In the genomic region with DNA sequence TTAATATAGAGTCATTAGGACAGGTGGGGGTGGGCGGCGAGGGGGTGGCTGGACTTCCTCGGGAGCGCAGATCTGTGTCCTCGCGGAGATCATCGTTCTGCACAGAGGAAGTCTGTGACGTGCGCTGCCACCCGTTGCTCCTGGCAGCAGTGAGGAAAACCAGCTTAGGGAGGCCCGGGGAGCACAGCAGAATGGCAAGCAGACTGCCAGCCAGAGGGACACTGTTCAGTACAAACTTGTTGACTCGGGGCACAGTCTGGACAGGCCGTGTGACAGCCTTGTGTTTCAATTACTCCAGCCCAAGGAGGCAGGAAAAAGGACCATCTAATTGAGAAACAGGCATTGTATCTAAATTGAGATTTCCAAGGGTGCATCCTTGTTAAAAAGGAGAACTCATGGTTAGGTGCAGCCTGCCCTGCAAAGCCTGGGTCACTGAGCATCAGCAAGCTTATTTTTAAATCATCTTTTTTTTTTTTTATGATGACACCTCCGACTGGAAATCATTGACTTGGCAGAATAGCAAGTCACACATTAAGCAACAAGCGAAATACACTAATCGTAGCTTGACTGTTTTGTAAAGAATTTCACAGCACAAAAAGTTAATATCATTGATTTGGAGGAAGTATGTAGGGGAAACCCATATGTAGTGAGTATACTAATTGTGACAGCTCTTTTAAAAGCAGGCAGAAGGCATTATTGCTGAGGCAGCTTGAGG, we compare ENCODE assay signal across 18 cellular contexts.
DNase-seq lines count a peak whose midpoint lies in the region; ATAC-seq and TF ChIP-seq lines count a peak whose summit lies in the region.
"Had no signal": no experiment of that assay in that cellular context is flagged by ENCODE, and none has a peak within 500 bp of the region (broad histone marks: within the 10 kb centered on the region; RNA-seq: fewer than 3 reads in every experiment).

No MANE protein-coding gene starts in this region.

- peaks cover 4% of the 10 kb centered on the region; the same call in 1 of the 2 replicates for H3K27me3 ChIP-seq in HAP-1 (ENCODE audit: low read depth)
- H3K27me3 ChIP-seq: BLaER1, neutrophil, suprapubic skin had no signal

- no peaks in the 10 kb centered on the region for H3K36me3 ChIP-seq in HAP-1 (replicated peaks)
- H3K36me3 ChIP-seq: BLaER1, neutrophil, suprapubic skin had no signal

- H3K4me3 ChIP-seq in HAP-1 = no peak overlapping the region
- H3K4me3 ChIP-seq: BLaER1, suprapubic skin had no signal

- H3K36me3 Mint-ChIP-seq in HFFc6 (ENCODE audit: low read depth) = peaks cover 5% of the 10 kb centered on the region; the same call in 1 of the 2 replicates

- no peaks in the 10 kb centered on the region for H3K9me3 ChIP-seq in HAP-1
- H3K9me3 ChIP-seq: BLaER1, neutrophil, suprapubic skin had no signal

- H3K4me1 Mint-ChIP-seq in HFFc6 (ENCODE audit: low read depth) = peaks cover 22% of the 10 kb centered on the region

- no peaks in the 10 kb centered on the region for H3K4me1 ChIP-seq in HAP-1
- H3K4me1 ChIP-seq: BLaER1, suprapubic skin had no signal

- TF ChIP-seq CTCF in HFFc6 (IDR thresholded peaks at IDR 0.05) = no peak

- in situ Hi-C loops in HAP-1 (cut with MboI; ENCODE audit: low sequenced_read_pairs) = no loop called here

- peak overlapping the region; percentile 36; the same call in 1 of the 2 replicates for H3K27ac Mint-ChIP-seq in HFFc6
- H3K27ac Mint-ChIP-seq: activated T-cell treated with anti-CD3 and anti-CD28 coated beads, Interleukin-2, amount 50 U/mL, for 72 hours; dendritic cell treated with granulocyte-macrophage colony-stimulating factor and Interleukin-4, amounts not matched to agents 40 ng/mL and 50 ng/mL, for 4 days had no signal

- no peaks in the 10 kb centered on the region for H3K9me3 Mint-ChIP-seq in HFFc6

- H3K27me3 Mint-ChIP-seq in HFFc6 (ENCODE audit: insufficient read depth) = no peaks in the 10 kb centered on the region; the same call in 1 of the 2 replicates
- H3K27me3 Mint-ChIP-seq: dendritic cell treated with granulocyte-macrophage colony-stimulating factor and Interleukin-4, amounts not matched to agents 40 ng/mL and 50 ng/mL, for 4 days had no signal

- peak; percentile 50; the same call in 1 of the 3 replicates for ATAC-seq in SK-N-SH treated with all-trans-retinoic acid at 6 μM for 48 hours
- ATAC-seq in GM18520 (IDR thresholded peaks at IDR 0.05; ENCODE audit: unreplicated experiment) = no peak
- ATAC-seq in HG02973 (IDR thresholded peaks at IDR 0.05; ENCODE audit: unreplicated experiment) = no peak
- ATAC-seq: activated T-cell treated with anti-CD3 and anti-CD28 coated beads, Interleukin-2, amount 50 U/mL, for 72 hours had no signal

- H3K4me3 Mint-ChIP-seq in HFFc6 = no peak overlapping the region
- H3K4me3 Mint-ChIP-seq: activated T-cell treated with anti-CD3 and anti-CD28 coated beads, Interleukin-2, amount 50 U/mL, for 72 hours; dendritic cell treated with granulocyte-macrophage colony-stimulating factor and Interleukin-4, amounts not matched to agents 40 ng/mL and 50 ng/mL, for 4 days had no signal

- DNase-seq in HFFc6 (no peak), hypothalamus (lab: John Stamatoyannopoulos, UW) (peak in 42 of 51 donors; percentile 0 to 83 (median 38)), putamen (ENCODE audit: low spot score) (peak; percentile 32), HAP-1 (ENCODE audit: low spot score in 2 of 2) (no peak), DMS53 treated with DMSO at 0.1 percent for 48 hours (lab: John Stamatoyannopoulos, UW; ENCODE audit: unreplicated experiment) (no peak)
- DNase-seq: activated T-cell treated with anti-CD3 and anti-CD28 coated beads, Interleukin-2, amount 50 U/mL, for 72 hours; DND-41; mesendoderm; NCI-H2029; SIG-M5; stimulated activated CD4-positive, alpha-beta T cell treated with anti-CD3 and anti-CD28 coated beads, Interleukin-15, amount 100 ng/mL, for 24 hours had no signal

TF ChIP-seq in SK-N-SH treated with all-trans-retinoic acid at 6 μM for 48 hours, 23 proteins besides CTCF, POLR2A, EP300 and RAD21:
- TF ChIP-seq ARNTL (CRISPR knock-in tag; IDR thresholded peaks at IDR 0.05; ENCODE audit: borderline replicate concordance, low read depth) = no peak
- TF ChIP-seq PPARA (CRISPR knock-in tag; IDR thresholded peaks at IDR 0.05; ENCODE audit: borderline replicate concordance) = no peak
- TF ChIP-seq ZFP30 (CRISPR knock-in tag; IDR thresholded peaks at IDR 0.05) = no peak
- TF ChIP-seq RARB (CRISPR knock-in tag; IDR thresholded peaks at IDR 0.05) = no peak
- TF ChIP-seq ZC3H10 (CRISPR knock-in tag; IDR thresholded peaks at IDR 0.05) = no peak
- no peak for TF ChIP-seq ESRRG (CRISPR knock-in tag; IDR thresholded peaks at IDR 0.05)
- no peak for TF ChIP-seq TOX (CRISPR knock-in tag; IDR thresholded peaks at IDR 0.05; ENCODE audit: borderline replicate concordance)
- no peak for TF ChIP-seq OSR1 (CRISPR knock-in tag; IDR thresholded peaks at IDR 0.05)
- no peak for TF ChIP-seq TCF4 (CRISPR knock-in tag; IDR thresholded peaks at IDR 0.05; ENCODE audit: borderline replicate concordance)
TF ChIP-seq in SK-N-SH treated with all-trans-retinoic acid at 6 μM for 48 hours: peak in this region for 0.

Comparison
In these comparisons a context has a peak if more than half of its experiments do, and no peak if none do; other contexts are left out.
1. DNase-seq: peak in hypothalamus (42 of 51) and putamen (single experiment); none in HFFc6 (single experiment), HAP-1 (0 of 2) and DMS53 treated with DMSO at 0.1 percent for 48 hours (single experiment).